In the genomic region with DNA sequence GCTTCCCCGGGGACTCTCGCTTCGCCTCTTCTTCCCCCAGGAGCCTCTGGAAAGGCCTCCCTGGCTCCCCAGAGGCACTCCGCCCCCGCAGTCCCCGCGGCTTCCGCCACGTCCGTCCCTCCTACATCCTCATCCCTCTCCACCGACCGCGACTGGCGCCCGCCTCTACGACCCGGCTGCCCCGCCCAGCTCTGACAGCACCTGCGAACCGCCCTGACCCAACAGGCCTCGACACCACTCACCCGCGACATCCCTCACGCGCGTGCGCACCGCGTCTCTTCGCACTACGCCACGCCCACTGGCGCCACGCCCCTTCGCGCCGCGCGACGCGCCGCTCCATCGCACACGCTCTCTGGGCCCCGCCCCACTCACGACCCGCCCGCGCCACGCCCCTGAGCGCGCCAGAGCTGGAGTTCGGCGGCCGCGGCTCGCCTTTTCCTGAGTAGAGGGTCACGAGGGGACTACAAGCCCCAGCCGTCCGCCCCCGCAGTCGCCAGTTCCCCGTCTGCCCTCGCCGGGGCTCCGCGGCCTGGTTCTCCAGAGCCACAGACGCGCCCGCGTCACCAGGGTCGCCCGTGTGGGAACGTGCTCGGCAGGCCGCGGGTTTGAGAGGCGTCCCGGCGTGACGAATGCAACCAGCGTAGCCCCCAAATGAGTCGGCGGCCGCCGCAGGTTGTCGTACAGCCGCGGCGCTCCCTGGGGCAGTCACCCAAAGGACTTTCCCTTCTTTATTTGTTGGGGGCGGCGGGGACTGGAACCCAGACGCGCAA, we compare ENCODE assay signal across 8 cellular contexts. TPM values are rescaled to one million over a fixed set of nuclear protein-coding genes. Genes with fewer than 3 reads are reported as not detected.
DNase-seq lines count a peak whose midpoint lies in the region; ATAC-seq and TF ChIP-seq lines count a peak whose summit lies in the region.

No MANE protein-coding gene starts in this region.

- peak overlapping the region; percentile 59 for H2AFZ ChIP-seq in smooth muscle cell (ENCODE audit: low read depth)

- H4K20me1 ChIP-seq in smooth muscle cell (ENCODE audit: low read depth): no peaks in the 10 kb centered on the region

- no peaks in the 10 kb centered on the region for H3K9me3 ChIP-seq in WERI-Rb-1 (ENCODE audit: severe bottlenecking)
- no peaks in the 10 kb centered on the region for H3K9me3 ChIP-seq in breast epithelium
- H3K9me3 ChIP-seq in smooth muscle cell (replicated peaks; ENCODE audit: low read depth): no peaks in the 10 kb centered on the region

- no peak for TF ChIP-seq CTCF in WERI-Rb-1 (IDR thresholded peaks at IDR 0.05; ENCODE audit: low read depth, low read length)
- TF ChIP-seq CTCF in breast epithelium (IDR thresholded peaks at IDR 0.05): no peak
- no peak for TF ChIP-seq CTCF in smooth muscle cell (IDR thresholded peaks at IDR 0.05; ENCODE audit: borderline replicate concordance, insufficient read depth, poor library complexity, severe bottlenecking)

- no peaks in the 10 kb centered on the region for H3K79me2 ChIP-seq in smooth muscle cell (ENCODE audit: low read depth)

- peaks cover 6% of the 10 kb centered on the region for H3F3A ChIP-seq in smooth muscle cell (ENCODE audit: low read depth)

- WGBS in smooth muscle cell (ENCODE audit: low lambda C conversion rate): under 1% methylated on average over 47 of the region's 94 CpGs

- H3K36me3 ChIP-seq in WERI-Rb-1: peaks cover 2% of the 10 kb centered on the region; the same call in 1 of the 2 replicates
- H3K36me3 ChIP-seq in breast epithelium: no peaks in the 10 kb centered on the region
- no peaks in the 10 kb centered on the region for H3K36me3 ChIP-seq in smooth muscle cell (ENCODE audit: low read depth)

- intact Hi-C loops in breast epithelium (cut with DNase I; ENCODE audit: low total_unique reads): no loop called here

- in situ Hi-C loops in GM18951 (cut with MboI; ENCODE audit: low sequenced_read_pairs, unreplicated experiment): no loop called here

- TF ChIP-seq POLR2A in GM18951 (IDR thresholded peaks at IDR 0.05; ENCODE audit: extremely low read depth, insufficient read depth, insufficient read length): peak; percentile 91
- TF ChIP-seq POLR2A in breast epithelium (IDR thresholded peaks at IDR 0.05): peak; percentile 93

- H3K27me3 ChIP-seq in WERI-Rb-1 (ENCODE audit: insufficient read depth, low read depth, severe bottlenecking): no peaks in the 10 kb centered on the region
- H3K27me3 ChIP-seq in breast epithelium: no peaks in the 10 kb centered on the region
- no peaks in the 10 kb centered on the region for H3K27me3 ChIP-seq in smooth muscle cell (ENCODE audit: low read depth)

- H3K27ac ChIP-seq in WERI-Rb-1: peak overlapping the region; percentile 83
- peak overlapping the region; percentile 99 to 100 for H3K27ac ChIP-seq in breast epithelium
- peak overlapping the region; percentile 99 for H3K27ac ChIP-seq in smooth muscle cell (ENCODE audit: low read depth)

- peak; percentile 80 for ATAC-seq in HG03159 (IDR thresholded peaks at IDR 0.05; ENCODE audit: unreplicated experiment)

- DNase-seq in AG08396 (ENCODE audit: low spot score) (peak; percentile 99), NCI-H2196 treated with DMSO at 0.1 percent for 48 hours (lab: John Stamatoyannopoulos, UW; ENCODE audit: unreplicated experiment) (peak; percentile 84), WERI-Rb-1 (peak; percentile 98), breast epithelium (ENCODE audit: low spot score in 2 of 2) (peak; percentile 94 to 95), iPS-NIHi7 (ENCODE audit: extremely low spot score) (peak; percentile 92), smooth muscle cell (lab: John Stamatoyannopoulos, UW; ENCODE audit: unreplicated experiment) (peak; percentile 94)

- peak overlapping the region; percentile 78 for H3K4me3 ChIP-seq in WERI-Rb-1 (ENCODE audit: low read depth, low read length)
- H3K4me3 ChIP-seq in breast epithelium: peak overlapping the region; percentile 76 to 98 (median 87)
- peak overlapping the region; percentile 66 for H3K4me3 ChIP-seq in smooth muscle cell

- H3K4me2 ChIP-seq in smooth muscle cell: peak overlapping the region; percentile 80

- H3K4me1 ChIP-seq in breast epithelium (no peaks in the 10 kb centered on the region), smooth muscle cell (ENCODE audit: low read depth) (peaks cover 10% of the 10 kb centered on the region)

- H3K9ac ChIP-seq in smooth muscle cell (ENCODE audit: low read depth): peak overlapping the region; percentile 92

RNA-seq across cellular contexts. Expression of a gene that starts 56.2 kb away (rescaled TPM):
- total RNA-seq in breast epithelium: 10 to 100 TPM in 2 of 3 donors, 1 to 10 TPM in 1; 8.2 to 17.3 (median 14.7) TPM
- 7.2 and 11.7 TPM in 2 replicates for total RNA-seq in smooth muscle cell
- 3.2 and 6.1 TPM in 2 replicates for polyA plus RNA-seq in smooth muscle cell

Comparison
In these comparisons a context has a peak if more than half of its experiments do, and no peak if none do; other contexts are left out.
1. Peak in every context shown above with its lines: DNase-seq, ATAC-seq, H3K4me3 ChIP-seq and H3K27ac ChIP-seq.